Comparison of ENCODE assay signal across 18 cellular contexts in the genomic region with DNA sequence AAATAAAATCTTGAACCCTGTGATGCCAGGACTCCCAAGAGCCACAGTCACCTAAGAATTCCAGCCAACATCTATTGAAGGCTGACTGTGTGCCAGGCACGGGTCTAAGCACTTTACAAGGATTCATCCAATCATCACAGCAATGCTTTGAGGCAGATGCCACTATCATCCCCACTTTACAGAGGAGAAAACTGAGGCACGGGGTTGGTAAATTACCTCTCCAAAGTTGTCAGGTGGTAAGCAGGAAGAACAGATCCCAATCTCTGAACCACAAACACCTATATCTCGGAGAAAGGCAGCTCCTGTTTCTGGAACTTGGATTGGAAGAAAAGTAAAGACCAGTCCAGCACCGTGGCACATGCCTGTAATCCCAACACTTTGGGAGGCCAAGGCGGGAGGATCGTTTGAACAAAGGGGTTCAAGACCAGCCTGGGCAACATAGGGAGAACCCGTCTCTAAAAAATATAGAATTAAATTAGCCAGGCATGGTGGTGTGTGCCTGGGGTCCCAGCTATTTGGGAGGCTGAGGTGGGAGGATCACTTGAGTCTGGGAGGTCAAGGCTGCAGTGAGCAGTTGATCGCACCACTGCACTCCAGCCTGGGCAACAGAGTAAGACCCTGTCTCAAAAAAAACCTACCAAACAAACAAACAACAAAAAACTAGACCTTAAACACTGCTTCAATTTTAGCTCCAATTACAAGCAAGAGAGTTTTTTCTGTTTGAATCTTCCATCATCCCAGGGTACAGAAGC.
DNase-seq lines count a peak whose midpoint lies in the region; ATAC-seq, FAIRE-seq and TF ChIP-seq lines count a peak whose summit lies in the region.
"Had no signal": no experiment of that assay in that cellular context is flagged by ENCODE, and none has a peak within 500 bp of the region (broad histone marks: within the 10 kb centered on the region; RNA-seq: fewer than 3 reads in every experiment).

No MANE protein-coding gene starts in this region.

- H3K4me3 ChIP-seq in A549 (no peak overlapping the region), GM23248 (no peak overlapping the region), colonic mucosa (no peak overlapping the region)
- H3K4me3 ChIP-seq: MG63 had no signal

- H3K4me1 ChIP-seq in A549 (peaks cover 48% of the 10 kb centered on the region), GM23248 (ENCODE audit: insufficient read depth) (peaks cover 17% of the 10 kb centered on the region), colonic mucosa (no peaks in the 10 kb centered on the region)

- TF ChIP-seq EP300 in A549 (IDR thresholded peaks at IDR 0.05): no peak

- in situ Hi-C loops in GM23248 (cut with MboI): no loop called here

- WGBS in A549 (ENCODE audit: missing lambda C conversion rate): 92% methylated on average over 8 of the region's 8 CpGs
- 91% methylated on average over 8 of the region's 8 CpGs for WGBS in GM23248 (ENCODE audit: low coverage in 1 of 2, low lambda C conversion rate in 2 of 2, missing lambda C conversion rate in 2 of 2), 2 experiments

- H3K36me3 Mint-ChIP-seq in osteocyte (ENCODE audit: unreplicated experiment): no peaks in the 10 kb centered on the region
- no peaks in the 10 kb centered on the region for H3K36me3 Mint-ChIP-seq in CD14-positive monocyte

- H3K79me2 ChIP-seq in GM23248 (ENCODE audit: insufficient read depth): no peaks in the 10 kb centered on the region

- peak overlapping the region; percentile 15 for H3K27ac Mint-ChIP-seq in osteocyte (ENCODE audit: unreplicated experiment)
- no peak overlapping the region for H3K27ac Mint-ChIP-seq in CD14-positive monocyte
- H3K27ac Mint-ChIP-seq: B cell; CD4-positive, alpha-beta T cell had no signal

- H3K4me3 Mint-ChIP-seq in osteocyte (ENCODE audit: unreplicated experiment) (no peak overlapping the region), CD14-positive monocyte (no peak overlapping the region)
- H3K4me3 Mint-ChIP-seq: B cell; CD4-positive, alpha-beta T cell had no signal

- H3K27me3 Mint-ChIP-seq in osteocyte (ENCODE audit: unreplicated experiment): no peaks in the 10 kb centered on the region
- H3K27me3 Mint-ChIP-seq in CD14-positive monocyte (ENCODE audit: low read depth in 3 of 3): peaks cover 1 to 2% (median 2%) of the 10 kb centered on the region in 3 donors
- H3K27me3 Mint-ChIP-seq: B cell; CD4-positive, alpha-beta T cell had no signal

- H3K4me2 ChIP-seq in A549 (no peak overlapping the region), GM23248 (ENCODE audit: unreplicated experiment) (no peak overlapping the region)

- no peaks in the 10 kb centered on the region for H3K9me3 ChIP-seq in A549
- H3K9me3 ChIP-seq in GM23248 (ENCODE audit: low read depth): no peaks in the 10 kb centered on the region
- no peaks in the 10 kb centered on the region for H3K9me3 ChIP-seq in colonic mucosa
- H3K9me3 ChIP-seq: MG63 had no signal

- DNase-seq in A549 (ENCODE audit: low read depth in 1 of 2, low spot score in 1 of 2) (no peak), GM23248 (no peak), colonic mucosa (peak; percentile 5), osteocyte (ENCODE audit: extremely low spot score, unreplicated experiment) (peak; percentile 40), germinal center (ENCODE audit: low spot score) (no peak), CD14-positive monocyte (ENCODE audit: low spot score) (no peak)
- no peak for DNase-seq in stimulated activated naive CD8-positive, alpha-beta T cell treated with anti-CD3 and anti-CD28 coated beads, Interleukin-15, Interleukin-2, amounts not matched to agents 100 U/mL and 50 U/mL, for 24 hours
- DNase-seq: CD4-positive, alpha-beta T cell; EL; Karpas-422; NCI-H1105 treated with DMSO at 0.1 percent for 48 hours; NCI-H1694 treated with DMSO at 0.1 percent for 48 hours; NCI-H2107; NCI-H2227 treated with DMSO at 0.1 percent for 48 hours; NCI-H524 treated with DMSO at 0.1 percent for 48 hours; SHP77 had no signal

- no peak for ATAC-seq in A549
- no peak for ATAC-seq in stimulated activated naive CD8-positive, alpha-beta T cell treated with anti-CD3 and anti-CD28 coated beads, Interleukin-15, Interleukin-2, amounts not matched to agents 100 U/mL and 50 U/mL, for 24 hours

- H3K9ac ChIP-seq in GM23248 (no peak overlapping the region), colonic mucosa (ENCODE audit: low read depth in 2 of 2, low read length in 2 of 2) (no peak overlapping the region)

- CTCF ChIA-PET in A549 (lab: Yijun Ruan, JAX): interaction anchor here (1.5 to 2.2 kb wide), 2 partner anchors 92 to 97 kb away, joined by 3 to 5 read pairs; no protein-coding TSS in a partner anchor

- no peak overlapping the region for H2AFZ ChIP-seq in GM23248

- peak overlapping the region; percentile 9 to 82; a peak in 4 of 6 replicates for H3K27ac ChIP-seq in A549
- H3K27ac ChIP-seq in GM23248: peak overlapping the region; percentile 93; the same call in 1 of the 2 replicates
- H3K27ac ChIP-seq in colonic mucosa: no peak overlapping the region

- H3K4me1 Mint-ChIP-seq in osteocyte (ENCODE audit: unreplicated experiment) (peaks cover 19% of the 10 kb centered on the region), CD14-positive monocyte (peaks cover 10% of the 10 kb centered on the region)
- H3K4me1 Mint-ChIP-seq: B cell had no signal

- POLR2A ChIA-PET in A549 (lab: Yijun Ruan, JAX): no interaction called here

- intact Hi-C loops in colonic mucosa (cut with DNase I) (no loop called here), CD14-positive monocyte (cut with micrococcal nuclease) (no loop called here)

- H4K20me1 ChIP-seq in GM23248 (ENCODE audit: insufficient read depth): no peaks in the 10 kb centered on the region

- H3K27me3 ChIP-seq in GM23248 (replicated peaks; ENCODE audit: insufficient read depth) (no peaks in the 10 kb centered on the region), colonic mucosa (no peaks in the 10 kb centered on the region)
- H3K27me3 ChIP-seq: MG63 had no signal

- no peaks in the 10 kb centered on the region for H3K9me2 ChIP-seq in GM23248 (ENCODE audit: insufficient read depth)

- no peaks in the 10 kb centered on the region for H3K36me3 ChIP-seq in GM23248 (ENCODE audit: low read depth)
- H3K36me3 ChIP-seq in colonic mucosa: no peaks in the 10 kb centered on the region
- H3K36me3 ChIP-seq: MG63 had no signal

- TF ChIP-seq RAD21 in A549 (conservative IDR thresholded peaks at IDR 0.05 in 1 of 2, IDR thresholded peaks at IDR 0.05 in 1 of 2): no peak

- no peak for FAIRE-seq in A549 (lab: Jason Lieb, UNC)

- TF ChIP-seq CTCF in A549 (IDR thresholded peaks at IDR 0.05) (no peak), colonic mucosa (IDR thresholded peaks at IDR 0.05) (no peak), osteocyte (IDR thresholded peaks at IDR 0.05) (no peak), CD14-positive monocyte (IDR thresholded peaks at IDR 0.05) (no peak)

- H3K9me3 Mint-ChIP-seq in osteocyte (ENCODE audit: unreplicated experiment): no peaks in the 10 kb centered on the region
- no peaks in the 10 kb centered on the region for H3K9me3 Mint-ChIP-seq in CD14-positive monocyte
- H3K9me3 Mint-ChIP-seq: CD4-positive, alpha-beta T cell had no signal

- TF ChIP-seq POLR2A in A549 (IDR thresholded peaks at IDR 0.05; ENCODE audit: low read length): no peak

- peaks cover 8% of the 10 kb centered on the region; the same call in 1 of the 2 replicates for H3F3A ChIP-seq in GM23248 (ENCODE audit: insufficient read depth)

TF ChIP-seq in A549, 52 proteins besides CTCF, POLR2A, EP300 and RAD21:
- TF ChIP-seq KDM5A (IDR thresholded peaks at IDR 0.05) (no peak), HDAC2 (IDR thresholded peaks at IDR 0.05) (no peak), CEBPB (IDR thresholded peaks at IDR 0.05) (no peak), EHF (CRISPR knock-in tag; IDR thresholded peaks at IDR 0.05) (no peak), MAX (IDR thresholded peaks at IDR 0.05) (no peak), HOXB5 (CRISPR knock-in tag; IDR thresholded peaks at IDR 0.05) (no peak), RFX5 (IDR thresholded peaks at IDR 0.05) (no peak), HOXA7 (CRISPR knock-in tag; IDR thresholded peaks at IDR 0.05) (no peak), FOSL2 (IDR thresholded peaks at IDR 0.05) (no peak), FOSL2 (CRISPR knock-in tag; IDR thresholded peaks at IDR 0.05) (no peak)
- TF ChIP-seq, protein P1, sequence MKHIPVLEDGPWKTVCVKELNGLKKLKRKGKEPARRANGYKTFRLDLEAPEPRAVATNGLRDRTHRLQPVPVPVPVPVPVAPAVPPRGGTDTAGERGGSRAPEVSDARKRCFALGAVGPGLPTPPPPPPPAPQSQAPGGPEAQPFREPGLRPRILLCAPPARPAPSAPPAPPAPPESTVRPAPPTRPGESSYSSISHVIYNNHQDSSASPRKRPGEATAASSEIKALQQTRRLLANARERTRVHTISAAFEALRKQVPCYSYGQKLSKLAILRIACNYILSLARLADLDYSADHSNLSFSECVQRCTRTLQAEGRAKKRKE (CRISPR knock-in tag; IDR thresholded peaks at IDR 0.05; ENCODE audit: low read depth): no peak
- TF ChIP-seq, protein P2, sequence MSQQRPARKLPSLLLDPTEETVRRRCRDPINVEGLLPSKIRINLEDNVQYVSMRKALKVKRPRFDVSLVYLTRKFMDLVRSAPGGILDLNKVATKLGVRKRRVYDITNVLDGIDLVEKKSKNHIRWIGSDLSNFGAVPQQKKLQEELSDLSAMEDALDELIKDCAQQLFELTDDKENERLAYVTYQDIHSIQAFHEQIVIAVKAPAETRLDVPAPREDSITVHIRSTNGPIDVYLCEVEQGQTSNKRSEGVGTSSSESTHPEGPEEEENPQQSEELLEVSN (IDR thresholded peaks at IDR 0.05; ENCODE audit: borderline replicate concordance, low read depth): no peak

Comparison
In these comparisons a context has a peak if more than half of its experiments do, and no peak if none do; other contexts are left out.
1. DNase-seq: peak in colonic mucosa (single experiment) and osteocyte (single experiment); none in A549 (0 of 2), GM23248 (single experiment), germinal center (single experiment), CD14-positive monocyte (single experiment) and stimulated activated naive CD8-positive, alpha-beta T cell treated with anti-CD3 and anti-CD28 coated beads, Interleukin-15, Interleukin-2, amounts not matched to agents 100 U/mL and 50 U/mL, for 24 hours (single experiment).